ENCODE assay signal across 9 cellular contexts in the genomic region with DNA sequence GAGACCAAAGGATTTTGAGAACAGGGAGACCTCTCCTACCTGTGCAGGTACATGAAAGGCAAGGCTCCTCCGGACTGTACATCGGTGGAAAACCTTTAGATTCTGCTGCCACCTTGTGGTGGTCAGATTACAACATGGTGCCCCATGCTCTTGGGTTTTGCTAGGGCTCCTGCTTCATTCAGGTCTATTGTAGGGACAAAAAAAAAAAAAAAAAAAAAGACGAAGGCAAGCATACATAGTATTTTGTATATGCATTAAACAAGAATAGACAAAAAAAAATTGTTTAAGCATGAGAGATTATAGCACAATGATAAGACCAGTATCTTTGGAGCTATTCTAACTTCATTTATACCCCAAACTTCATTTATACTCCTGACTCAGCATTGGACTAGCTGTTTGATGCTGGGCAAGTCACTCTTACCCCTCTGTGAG. TPM values are rescaled to one million over a fixed set of nuclear protein-coding genes. Genes with fewer than 3 reads are reported as not detected.
A peak's percentile ranks its signal among the peaks of the same experiment; 100 is the strongest.
DNase-seq lines count a peak whose midpoint lies in the region; ATAC-seq and TF ChIP-seq lines count a peak whose summit lies in the region.
"Had no signal": no experiment of that assay in that cellular context is flagged by ENCODE, and none has a peak within 500 bp of the region (broad histone marks: within the 10 kb centered on the region; RNA-seq: fewer than 3 reads in every experiment).

No MANE protein-coding gene starts in this region.

- peak; percentile 46 for ATAC-seq in HG02973 (IDR thresholded peaks at IDR 0.05; ENCODE audit: unreplicated experiment)

- no peak overlapping the region for H3K27ac ChIP-seq in coronary artery
- H3K27ac ChIP-seq: BLaER1 had no signal

- H3K4me3 ChIP-seq in coronary artery: no peak overlapping the region
- H3K4me3 ChIP-seq: BLaER1 had no signal

- peak; percentile 57 to 91 (median 65) for DNase-seq in NCI-H1417 (lab: John Stamatoyannopoulos, UW)
- DNase-seq in NCI-H1417 treated with DMSO at 0.1 percent for 48 hours (lab: John Stamatoyannopoulos, UW): no peak
- peak; percentile 51 for DNase-seq in NCI-H2196 (lab: John Stamatoyannopoulos, UW; ENCODE audit: unreplicated experiment)
- DNase-seq in activated CD4-positive, alpha-beta T cell treated with anti-CD3 and anti-CD28 coated beads for 4 hours: peak; percentile 53 to 71
- DNase-seq in coronary artery (ENCODE audit: low spot score): no peak
- DNase-seq in lung microvascular endothelial cell (ENCODE audit: low read depth in 2 of 2): peak; percentile 69 to 83
- peak; percentile 13 to 22 for DNase-seq in stimulated activated CD8-positive, alpha-beta memory T cell treated with anti-CD3 and anti-CD28 coated beads, Interleukin-4, amount 100 ng/mL, for 1 hour (ENCODE audit: low read depth in 2 of 2, low spot score in 1 of 2)

- TF ChIP-seq CTCF in coronary artery (IDR thresholded peaks at IDR 0.05): peak; percentile 19

RNA-seq across cellular contexts. Expression of gene SPR, which starts 27.4 kb away (rescaled TPM):
- total RNA-seq in lung microvascular endothelial cell: 37.7 and 51.6 TPM in 2 replicates

RNA-seq across cellular contexts. Expression of gene EXOC6B, which starts 34.0 kb away (rescaled TPM):
- 13.1 and 16.1 TPM in 2 replicates for total RNA-seq in lung microvascular endothelial cell

RNA-seq across cellular contexts. Expression of gene EMX1, which starts 57.5 kb away (rescaled TPM):
- not detected in 2 replicates for total RNA-seq in lung microvascular endothelial cell

Comparison
In these comparisons a context has a peak if more than half of its experiments do, and no peak if none do; other contexts are left out.
1. DNase-seq: peak in NCI-H1417 (3 of 3), NCI-H2196 (single experiment), activated CD4-positive, alpha-beta T cell treated with anti-CD3 and anti-CD28 coated beads for 4 hours (2 of 2), lung microvascular endothelial cell (2 of 2) and stimulated activated CD8-positive, alpha-beta memory T cell treated with anti-CD3 and anti-CD28 coated beads, Interleukin-4, amount 100 ng/mL, for 1 hour (2 of 2); none in NCI-H1417 treated with DMSO at 0.1 percent for 48 hours (single experiment) and coronary artery (single experiment).